In the genomic region with DNA sequence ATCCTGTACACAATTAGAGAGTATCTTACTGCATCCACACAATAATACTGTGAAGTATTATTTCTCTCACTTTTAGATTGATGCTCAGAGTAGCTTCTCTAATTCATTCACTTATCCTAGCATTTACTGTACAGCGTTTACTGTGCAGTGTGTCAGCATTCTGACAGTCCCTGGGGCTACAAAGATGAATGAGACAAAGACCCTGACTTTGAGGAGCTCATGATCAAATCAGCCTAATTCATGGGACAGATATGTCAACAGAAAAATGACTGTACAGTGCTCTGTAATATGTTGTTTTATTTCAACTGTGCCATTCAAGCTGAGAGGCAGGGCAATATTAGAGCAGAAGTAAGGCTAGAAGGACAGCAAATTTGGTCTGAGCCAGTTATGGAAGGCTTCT, we compare ENCODE assay signal across 33 cellular contexts.
"Had no signal": no experiment of that assay in that cellular context is flagged by ENCODE, and none has a peak within 500 bp of the region (broad histone marks: within the 10 kb centered on the region; RNA-seq: fewer than 3 reads in every experiment).

No MANE protein-coding gene starts in this region.

- H3K27ac ChIP-seq: KMS-11 had no signal

- H3K9me3 ChIP-seq: MG63 had no signal

- H3K9ac ChIP-seq: KMS-11 had no signal

- H3K36me3 ChIP-seq: MG63 had no signal

- H3K4me3 ChIP-seq: MG63 had no signal

- DNase-seq: Karpas-422, Kasumi-1, MG63, MM.1S, MV-4-11, NCI-H1048, NCI-H1092, NCI-H1092 treated with DMSO at 0.1 percent for 48 hours, NCI-H1105, NCI-H1105 treated with DMSO at 0.1 percent for 48 hours, NCI-H1417 treated with DMSO at 0.1 percent for 48 hours, NCI-H1436, NCI-H1436 treated with DMSO at 0.1 percent for 48 hours, NCI-H146, NCI-H1694, NCI-H1694 treated with DMSO at 0.1 percent for 48 hours, NCI-H187, NCI-H187 treated with DMSO at 0.1 percent for 48 hours, NCI-H1930, NCI-H2029, NCI-H2029 treated with DMSO at 0.1 percent for 48 hours, NCI-H2081, NCI-H2081 treated with DMSO at 0.1 percent for 48 hours, NCI-H2107, NCI-H2171, NCI-H2171 treated with DMSO at 0.1 percent for 48 hours, NCI-H2227 treated with DMSO at 0.1 percent for 48 hours, NCI-H226, NCI-H345, NCI-H446, NCI-H446 treated with DMSO at 0.1 percent for 48 hours, NCI-H510A had no signal

- H3K4me2 ChIP-seq: KMS-11 had no signal
